4 cellular contexts compared by ENCODE assay signal in genomic region chr1:25322127-25322526, GRCh38. TPM values are rescaled to one million over a fixed set of nuclear protein-coding genes. Genes with fewer than 3 reads are reported as not detected.
"Had no signal": no experiment of that assay in that cellular context is flagged by ENCODE, and none has a peak within 500 bp of the region (broad histone marks: within the 10 kb centered on the region; RNA-seq: fewer than 3 reads in every experiment).

No MANE protein-coding gene starts in this region.

RNA-seq across cellular contexts. Expression of gene RHD, which starts 49.8 kb away (rescaled TPM):
- total RNA-seq: GM23248, H1, HepG2, HT1080 had no signal
- polyA plus RNA-seq: HepG2 had no signal
